8 cellular contexts compared by ENCODE assay signal in genomic region chr16:66270333-66270927, GRCh38.
A peak's percentile ranks its signal among the peaks of the same experiment; 100 is the strongest.
DNase-seq lines count a peak whose midpoint lies in the region; ATAC-seq, FAIRE-seq and TF ChIP-seq lines count a peak whose summit lies in the region.

No MANE protein-coding gene starts in this region.

- no peak for FAIRE-seq in kidney (lab: Jason Lieb, UNC)

- H3K27ac ChIP-seq in caudate nucleus (ENCODE audit: low read depth, low read length) (no peak overlapping the region), kidney (ENCODE audit: low read depth in 2 of 2, low read length in 2 of 2) (peak overlapping the region in 1 of 2 donors; percentile 65)

- no peak overlapping the region for H3K4me3 ChIP-seq in HAP-1
- peak overlapping the region in 1 of 2 donors; percentile 41 for H3K4me3 ChIP-seq in kidney (ENCODE audit: low read length in 2 of 2)

- H3K9me3 ChIP-seq in HAP-1 (no peaks in the 10 kb centered on the region), kidney (ENCODE audit: control insufficient read depth in 1 of 2, low read length in 2 of 2) (no peaks in the 10 kb centered on the region)

- no peaks in the 10 kb centered on the region for H3K36me3 Mint-ChIP-seq in activated B cell treated with CpG ODN at 0.5 μM for 24 hours (ENCODE audit: low read depth)

- H3K4me1 Mint-ChIP-seq in activated B cell treated with CpG ODN at 0.5 μM for 24 hours, result peaks cover 3% of the 10 kb centered on the region

- H3K27me3 ChIP-seq in HAP-1 (ENCODE audit: low read depth), result no peaks in the 10 kb centered on the region

- intact Hi-C loops in activated B cell treated with CpG ODN at 0.5 μM for 24 hours (cut with micrococcal nuclease) (no loop called here), kidney (cut with DNase I) (no loop called here)

- ATAC-seq in activated B cell treated with CpG ODN at 0.5 μM for 24 hours (ENCODE audit: low read depth), result no peak

- no peaks in the 10 kb centered on the region for H3K4me1 ChIP-seq in HAP-1
- peaks cover 0 to 10% of the 10 kb centered on the region in 2 donors for H3K4me1 ChIP-seq in kidney (ENCODE audit: control insufficient read depth in 1 of 2, insufficient read depth in 1 of 2, low read depth in 1 of 2, low read length in 2 of 2)

- peaks cover 45% of the 10 kb centered on the region for H3K27me3 Mint-ChIP-seq in activated B cell treated with CpG ODN at 0.5 μM for 24 hours

- H3K9me3 Mint-ChIP-seq in activated B cell treated with CpG ODN at 0.5 μM for 24 hours, result no peaks in the 10 kb centered on the region

- no peak for TF ChIP-seq CTCF in activated B cell treated with CpG ODN at 0.5 μM for 24 hours (IDR thresholded peaks at IDR 0.05)
- TF ChIP-seq CTCF in kidney (IDR thresholded peaks at IDR 0.05; ENCODE audit: borderline replicate concordance, extremely low read depth, insufficient read depth), result peak; percentile 89

- no peak overlapping the region for H3K9ac ChIP-seq in kidney (ENCODE audit: low read length in 2 of 2)

- POLR2A ChIA-PET in activated B cell treated with CpG ODN at 0.5 μM for 24 hours (lab: Charles Lee), result no interaction called here

- H3K27ac Mint-ChIP-seq in activated B cell treated with CpG ODN at 0.5 μM for 24 hours, result no peak overlapping the region

- DNase-seq in DMS153 treated with DMSO at 0.1 percent for 48 hours (lab: John Stamatoyannopoulos, UW; ENCODE audit: unreplicated experiment), result peak; percentile 68
- peak; percentile 57 to 81 for DNase-seq in HAP-1 (ENCODE audit: low spot score in 2 of 2)
- peak; percentile 24 for DNase-seq in NCI-H1694 treated with DMSO at 0.1 percent for 48 hours (lab: John Stamatoyannopoulos, UW)
- DNase-seq in activated B cell treated with CpG ODN at 0.5 μM for 24 hours, result peak; percentile 44
- peak in 45 of 61 donors; percentile 1 to 73 (median 35) for DNase-seq in caudate nucleus (lab: John Stamatoyannopoulos, UW)
- DNase-seq in kidney, result peak; percentile 85
- DNase-seq in stimulated activated CD4-positive, alpha-beta T cell treated with anti-CD3 and anti-CD28 coated beads, Interleukin-2, amount 100 ng/mL, for 4 hours (ENCODE audit: low read depth), result peak; percentile 26
- no peak for DNase-seq in cerebellar nuclear complex (lab: John Stamatoyannopoulos, UW)

- in situ Hi-C loops in HAP-1 (cut with MboI; ENCODE audit: low sequenced_read_pairs), result loop anchor here (10.0 kb wide), 1 partner anchor 136 kb away; no protein-coding TSS in a partner anchor

- H3K36me3 ChIP-seq in HAP-1 (replicated peaks) (no peaks in the 10 kb centered on the region), kidney (ENCODE audit: control insufficient read depth in 1 of 2, insufficient read depth in 2 of 2, low read length in 2 of 2) (no peaks in the 10 kb centered on the region)

- CTCF ChIA-PET in activated B cell treated with CpG ODN at 0.5 μM for 24 hours (lab: Charles Lee), result no interaction called here

- no peak overlapping the region for H3K4me3 Mint-ChIP-seq in activated B cell treated with CpG ODN at 0.5 μM for 24 hours

Comparison
In these comparisons a context has a peak if more than half of its experiments do, and no peak if none do; other contexts are left out.
1. DNase-seq: peak in DMS153 treated with DMSO at 0.1 percent for 48 hours (single experiment), HAP-1 (2 of 2), NCI-H1694 treated with DMSO at 0.1 percent for 48 hours (single experiment), activated B cell treated with CpG ODN at 0.5 μM for 24 hours (single experiment), caudate nucleus (45 of 61), kidney (single experiment) and stimulated activated CD4-positive, alpha-beta T cell treated with anti-CD3 and anti-CD28 coated beads, Interleukin-2, amount 100 ng/mL, for 4 hours (single experiment); none in cerebellar nuclear complex (0 of 2).